Comparison of ENCODE assay signal across 1 cellular context in the genomic region with DNA sequence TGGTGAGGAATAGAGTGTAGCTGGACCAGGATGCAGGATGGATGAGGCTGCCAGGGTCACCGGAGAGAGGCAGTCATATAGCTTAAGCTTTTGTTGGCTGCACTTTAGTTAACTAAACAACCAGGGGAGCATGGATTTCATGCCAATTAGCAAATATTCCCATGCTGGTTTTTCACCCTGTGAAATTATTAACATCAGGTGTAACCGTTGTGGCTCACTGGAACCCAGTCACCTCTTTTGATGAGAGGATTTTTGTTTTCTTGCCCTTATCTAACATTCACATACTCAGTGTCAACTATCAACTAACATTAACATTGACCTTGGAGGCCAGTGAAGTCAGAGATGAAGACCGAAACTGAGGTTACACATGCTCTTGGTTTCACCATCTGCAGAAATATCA.
TF ChIP-seq lines count a peak whose summit lies in the region.

No MANE protein-coding gene starts in this region.

TF ChIP-seq in A549, 52 proteins besides CTCF, POLR2A, EP300 and RAD21 (continued from another document):
- TF ChIP-seq, protein P1, sequence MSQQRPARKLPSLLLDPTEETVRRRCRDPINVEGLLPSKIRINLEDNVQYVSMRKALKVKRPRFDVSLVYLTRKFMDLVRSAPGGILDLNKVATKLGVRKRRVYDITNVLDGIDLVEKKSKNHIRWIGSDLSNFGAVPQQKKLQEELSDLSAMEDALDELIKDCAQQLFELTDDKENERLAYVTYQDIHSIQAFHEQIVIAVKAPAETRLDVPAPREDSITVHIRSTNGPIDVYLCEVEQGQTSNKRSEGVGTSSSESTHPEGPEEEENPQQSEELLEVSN (IDR thresholded peaks at IDR 0.05; ENCODE audit: borderline replicate concordance, low read depth): no peak
- TF ChIP-seq POLR2AphosphoS2 (conservative IDR thresholded peaks at IDR 0.05; ENCODE audit: low read length) (no peak), KDM1A (IDR thresholded peaks at IDR 0.05; ENCODE audit: low read depth) (no peak)
